Comparison of ENCODE assay signal across 8 cellular contexts in the genomic region with DNA sequence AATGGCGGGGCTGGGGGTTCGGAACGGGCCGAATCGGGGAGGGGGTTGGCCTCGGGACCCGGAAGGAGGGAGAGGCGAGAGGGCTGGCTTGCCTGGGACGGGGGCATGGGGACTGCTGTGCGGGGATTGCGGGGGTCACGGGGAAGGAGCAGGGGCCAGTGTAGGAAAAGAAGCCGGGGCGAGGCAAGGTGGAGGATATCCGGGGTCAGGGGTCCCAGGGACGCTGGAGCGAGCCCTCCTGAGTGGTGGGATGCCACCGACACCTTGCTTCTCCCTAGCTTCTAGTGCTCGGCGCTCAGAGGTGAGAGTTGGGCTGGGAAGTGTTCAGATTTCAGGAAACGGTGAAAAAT. TPM values are rescaled to one million over a fixed set of nuclear protein-coding genes. Genes with fewer than 3 reads are reported as not detected.
DNase-seq lines count a peak whose midpoint lies in the region; ATAC-seq and TF ChIP-seq lines count a peak whose summit lies in the region.

No MANE protein-coding gene starts in this region.

- TF ChIP-seq CTCF in Panc1 (IDR thresholded peaks at IDR 0.05), result no peak
- no peak for TF ChIP-seq CTCF in esophagus squamous epithelium (IDR thresholded peaks at IDR 0.05)
- no peak for TF ChIP-seq CTCF in progenitor cell of endocrine pancreas (IDR thresholded peaks at IDR 0.05; ENCODE audit: unreplicated experiment)

- intact Hi-C loops in Panc1 (cut with micrococcal nuclease; ENCODE audit: unreplicated experiment), result no loop called here
- intact Hi-C loops in esophagus squamous epithelium (cut with DNase I), result no loop called here

- POLR2A ChIA-PET in Panc1 (lab: Charles Lee), result no interaction called here

- no TSS peak for BruUV-seq in Panc1 (replicated peaks; lab: Mats Ljungman, UMichigan)

- DNase-seq in Panc1 (ENCODE audit: low read depth, low spot score) (no peak), esophagus squamous epithelium (lab: John Stamatoyannopoulos, UW) (no peak), progenitor cell of endocrine pancreas (ENCODE audit: low spot score, unreplicated experiment) (no peak), germinal center (ENCODE audit: low spot score) (no peak), HuH-7.5 (ENCODE audit: low spot score) (no peak), SIG-M5 (lab: John Stamatoyannopoulos, UW) (no peak)
- DNase-seq in activated CD4-positive, alpha-beta T cell treated with anti-CD3 and anti-CD28 coated beads for 48 hours, result no peak

- H3K27me3 ChIP-seq in Panc1 (ENCODE audit: control insufficient read depth, insufficient read depth, low read length) (peaks cover 4% of the 10 kb centered on the region; the same call in 1 of the 2 replicates), esophagus squamous epithelium (peaks cover 0 to 68% (median 2%) of the 10 kb centered on the region in 4 donors)

- no peaks in the 10 kb centered on the region for H3K36me3 Mint-ChIP-seq in progenitor cell of endocrine pancreas (ENCODE audit: insufficient read depth)

- H3K9me3 ChIP-seq in ES-I3 (ENCODE audit: control insufficient read depth, insufficient read depth, low read length) (no peaks in the 10 kb centered on the region), Panc1 (ENCODE audit: control insufficient read depth, insufficient read depth, low read depth, low read length) (no peaks in the 10 kb centered on the region), esophagus squamous epithelium (no peaks in the 10 kb centered on the region)

- ATAC-seq in Panc1, result no peak

- peaks cover 12% of the 10 kb centered on the region for H3K4me1 Mint-ChIP-seq in progenitor cell of endocrine pancreas (ENCODE audit: low read depth)

- in situ Hi-C loops in Panc1 (cut with HindIII; ENCODE audit: low pct_unique_long_range_greater_than_20kb, low sequenced_read_pairs), result no loop called here

- 0 to 5% methylated on average over 9 to 20 of the region's 21 CpGs for WGBS in esophagus squamous epithelium, 2 donors

- no peak for TF ChIP-seq POLR2A in esophagus squamous epithelium (IDR thresholded peaks at IDR 0.05)

- peak overlapping the region; percentile 84 for H3K4me3 Mint-ChIP-seq in progenitor cell of endocrine pancreas (ENCODE audit: low read depth)

- no peaks in the 10 kb centered on the region for H3K9me3 Mint-ChIP-seq in progenitor cell of endocrine pancreas (ENCODE audit: low read depth)

- H3K36me3 ChIP-seq in ES-I3 (ENCODE audit: insufficient read depth, low read length) (no peaks in the 10 kb centered on the region), Panc1 (ENCODE audit: control insufficient read depth, insufficient read depth, low read length) (no peaks in the 10 kb centered on the region), esophagus squamous epithelium (no peaks in the 10 kb centered on the region)

- H3K27ac ChIP-seq in Panc1 (ENCODE audit: low read length) (peak overlapping the region; percentile 50; the same call in 1 of the 2 replicates), esophagus squamous epithelium (peak overlapping the region in 3 of 4 donors; percentile 46 to 58 (median 53))

- peaks cover 48% of the 10 kb centered on the region for H3K27me3 Mint-ChIP-seq in progenitor cell of endocrine pancreas

- CTCF ChIA-PET in Panc1 (lab: Charles Lee), result interaction anchor here (0.7 kb wide), 2 partner anchors 79 to 166 kb away, joined by 5 to 7 read pairs; no protein-coding TSS in a partner anchor

- H3K27ac Mint-ChIP-seq in progenitor cell of endocrine pancreas, result peak overlapping the region; percentile 85

- H3K9ac ChIP-seq in ES-I3 (ENCODE audit: low read depth, low read length), result peak overlapping the region; percentile 88

- peaks cover 22% of the 10 kb centered on the region for H3K4me1 ChIP-seq in ES-I3 (ENCODE audit: insufficient read depth, low read length)
- H3K4me1 ChIP-seq in Panc1 (ENCODE audit: control insufficient read depth, insufficient read depth, low read length), result peaks cover 3% of the 10 kb centered on the region; the same call in 1 of the 2 replicates
- peaks cover 8 to 37% (median 18%) of the 10 kb centered on the region in 3 donors for H3K4me1 ChIP-seq in esophagus squamous epithelium

- H3K4me3 ChIP-seq in Panc1 (ENCODE audit: low read depth in 2 of 2, low read length in 2 of 2) (peak overlapping the region; percentile 61 to 68), esophagus squamous epithelium (peak overlapping the region; percentile 48 to 77 (median 58))

RNA-seq across cellular contexts. Expression of a gene that starts 0.4 kb away (rescaled TPM):
- total RNA-seq in Panc1 (2021; ENCODE audit: unreplicated experiment) (6.0 TPM), esophagus squamous epithelium (1 to 10 TPM in 3 of 4 donors, under 1 TPM in 1; 0.57 to 2.3 (median 1.6) TPM), progenitor cell of endocrine pancreas (32.4 and 33.1 TPM in 2 replicates)
- polyA plus RNA-seq in Panc1 (2012; ENCODE audit: insufficient read length), result 7.3 TPM

RNA-seq across cellular contexts. Expression of a gene that starts 35.9 kb away (rescaled TPM):
- total RNA-seq in Panc1 (2021; ENCODE audit: unreplicated experiment) (89.8 TPM), esophagus squamous epithelium (10 to 100 TPM; 41.4 to 70.1 (median 46.5) TPM), progenitor cell of endocrine pancreas (223 and 234 TPM in 2 replicates)
- 268 TPM for polyA plus RNA-seq in Panc1 (2012; ENCODE audit: insufficient read length)
